15 cellular contexts compared by ENCODE assay signal in genomic region chr2:11340717-11341116, GRCh38. TPM values are rescaled to one million over a fixed set of nuclear protein-coding genes. Genes with fewer than 3 reads are reported as not detected.
DNase-seq lines count a peak whose midpoint lies in the region; ATAC-seq, FAIRE-seq and TF ChIP-seq lines count a peak whose summit lies in the region.
"Had no signal": no experiment of that assay in that cellular context is flagged by ENCODE, and none has a peak within 500 bp of the region (broad histone marks: within the 10 kb centered on the region; RNA-seq: fewer than 3 reads in every experiment).

No MANE protein-coding gene starts in this region.

- peak overlapping the region; percentile 0; the same call in 1 of the 2 replicates for H3K27ac ChIP-seq in DOHH2 (ENCODE audit: low read depth, low read length)
- H3K27ac ChIP-seq in PC-9, result no peak overlapping the region
- peak overlapping the region; percentile 94 for H3K27ac ChIP-seq in HepG2 (ENCODE audit: extremely low read length, insufficient read depth, low read length)
- H3K27ac ChIP-seq in skeletal muscle tissue (ENCODE audit: low read depth, low read length), result peak overlapping the region; percentile 25
- H3K27ac ChIP-seq: C4-2B, foreskin keratinocyte had no signal

- no peak for TF ChIP-seq POLR2A in HepG2 (IDR thresholded peaks at IDR 0.05; ENCODE audit: insufficient read depth in 1 of 2, low read depth in 2 of 2, low read length in 2 of 2)

- H3F3A ChIP-seq in DOHH2 (ENCODE audit: control insufficient read depth, insufficient read depth), result peaks cover 20% of the 10 kb centered on the region
- H3F3A ChIP-seq in PC-9 (ENCODE audit: insufficient read depth, low read depth), result peaks cover 25% of the 10 kb centered on the region

- no peak for TF ChIP-seq CTCF in DOHH2 (IDR thresholded peaks at IDR 0.05; ENCODE audit: low read depth, low read length, poor library complexity, severe bottlenecking)
- no peak for TF ChIP-seq CTCF in PC-9 (conservative IDR thresholded peaks at IDR 0.05)
- TF ChIP-seq CTCF in HepG2 (CRISPR knock-in tag; IDR thresholded peaks at IDR 0.05), result no peak

- H3K27me3 ChIP-seq in DOHH2 (ENCODE audit: control insufficient read depth, low read length), result no peaks in the 10 kb centered on the region
- no peaks in the 10 kb centered on the region for H3K27me3 ChIP-seq in PC-9 (ENCODE audit: insufficient read depth, low read depth)
- H3K27me3 ChIP-seq in HepG2 (ENCODE audit: control insufficient read depth in 1 of 2, insufficient read depth in 2 of 2, low read length in 2 of 2), result no peaks in the 10 kb centered on the region; a peak in 1 of 5 replicates
- H3K27me3 ChIP-seq in skeletal muscle tissue (ENCODE audit: control insufficient read depth in 3 of 3, insufficient read depth in 3 of 3, low read length in 3 of 3), result no peaks in the 10 kb centered on the region
- H3K27me3 ChIP-seq: foreskin keratinocyte, uterus had no signal

- intact Hi-C loops in PC-9 (cut with micrococcal nuclease; ENCODE audit: unreplicated experiment), result loop anchor here (5.0 kb wide), 4 partner anchors 52 to 188 kb away; no protein-coding TSS in a partner anchor
- intact Hi-C loops in HepG2 (cut with micrococcal nuclease; ENCODE audit: unreplicated experiment), result loop anchor here (10.0 kb wide), 1 partner anchor 206 kb away; a partner anchor contains a TSS

- BruUV-seq in PC-9 (replicated peaks; lab: Mats Ljungman, UMichigan) (no TSS peak), HepG2 (replicated peaks; lab: Mats Ljungman, UMichigan) (no TSS peak)

- peaks cover 45% of the 10 kb centered on the region for H3K4me1 ChIP-seq in DOHH2 (ENCODE audit: control insufficient read depth, low read length)
- H3K4me1 ChIP-seq in PC-9 (replicated peaks; ENCODE audit: insufficient read depth), result peaks cover 40% of the 10 kb centered on the region
- peaks cover 49% of the 10 kb centered on the region for H3K4me1 ChIP-seq in HepG2 (ENCODE audit: insufficient read depth, low read length)
- peaks cover 0 to 35% (median 20%) of the 10 kb centered on the region in 3 donors for H3K4me1 ChIP-seq in skeletal muscle tissue (ENCODE audit: control insufficient read depth in 3 of 3, insufficient read depth in 3 of 3, low read length in 3 of 3)
- H3K4me1 ChIP-seq: uterus had no signal

- H4K20me1 ChIP-seq in DOHH2 (ENCODE audit: control insufficient read depth, insufficient read depth, low read depth, low read length), result peaks cover 23% of the 10 kb centered on the region
- H4K20me1 ChIP-seq in PC-9 (ENCODE audit: insufficient read depth), result peaks cover 46% of the 10 kb centered on the region
- peaks cover 80% of the 10 kb centered on the region for H4K20me1 ChIP-seq in HepG2 (ENCODE audit: insufficient read depth, low read length)

- FAIRE-seq in HepG2 (lab: Jason Lieb, UNC), result no peak

- POLR2A ChIA-PET in PC-9 (lab: Charles Lee; ENCODE audit: unreplicated experiment), result no interaction called here
- POLR2A ChIA-PET in HepG2 (lab: Yijun Ruan, JAX), result interaction anchor here (1.0 to 8.4 kb wide), 6 partner anchors 16 to 82 kb away, joined by 3 to 465 read pairs (median 7); no protein-coding TSS in a partner anchor

- WGBS in HepG2 (ENCODE audit: low lambda C conversion rate), result 4% methylated on average over 2 of the region's 2 CpGs

- in situ Hi-C loops in HepG2 (cut with HindIII; ENCODE audit: extremely low pct_ligation_motif_present, low pct_unique_long_range_greater_than_20kb), result loop anchor here (5.0 kb wide), 1 partner anchor 72 kb away; no protein-coding TSS in a partner anchor

- H3K4me2 ChIP-seq in DOHH2 (ENCODE audit: low read length), result peak overlapping the region; percentile 91
- peak overlapping the region; percentile 92 for H3K4me2 ChIP-seq in PC-9
- H3K4me2 ChIP-seq in HepG2 (ENCODE audit: low read depth, low read length), result peak overlapping the region; percentile 86

- H3K9ac ChIP-seq in HepG2 (ENCODE audit: insufficient read depth, low read depth, low read length) (peak overlapping the region; percentile 99), skeletal muscle tissue (ENCODE audit: low read depth in 1 of 3, low read length in 3 of 3) (peak overlapping the region in 1 of 3 donors; percentile 35)

- TF ChIP-seq EP300 in HepG2 (IDR thresholded peaks at IDR 0.05; ENCODE audit: low read depth in 2 of 2, low read length in 2 of 2) (peak in 1 of 2 experiments; percentile 28; a peak in 1 of 4 replicates), HepG2 (CRISPR knock-in tag; IDR thresholded peaks at IDR 0.05; ENCODE audit: borderline replicate concordance) (no peak)

- peak overlapping the region; percentile 62 for H3K4me3 ChIP-seq in DOHH2 (ENCODE audit: low read length)
- peak overlapping the region; percentile 3; the same call in 1 of the 2 replicates for H3K4me3 ChIP-seq in PC-9
- H3K4me3 ChIP-seq in HepG2 (replicated peaks in 1 of 3; ENCODE audit: insufficient read depth in 1 of 3, low read depth in 2 of 3, low read length in 3 of 3), result peak overlapping the region; percentile 72 to 96 (median 86)
- peak overlapping the region in 2 of 3 donors; percentile 34 to 54 for H3K4me3 ChIP-seq in skeletal muscle tissue (ENCODE audit: low read length in 3 of 3)

- CTCF ChIA-PET in PC-9 (lab: Charles Lee), result no interaction called here
- CTCF ChIA-PET in HepG2 (lab: Yijun Ruan, JAX; ENCODE audit: low intra/inter-chr PET ratio, low total read pairs), result no interaction called here

- DNase-seq in PC-9 (no peak), HepG2 (ENCODE audit: low spot score) (no peak), OCI-M2 (lab: John Stamatoyannopoulos, UW; ENCODE audit: unreplicated experiment) (no peak)
- DNase-seq: activated CD4-positive, alpha-beta memory T cell treated with anti-CD3 and anti-CD28 coated beads, Interleukin-2, amount 10 ng/mL, durations not matched to agents 7 days and 5 days; anterior cingulate cortex; foreskin keratinocyte; KG1; NCI-H1436 treated with DMSO at 0.1 percent for 48 hours; posterior cingulate gyrus; uterus had no signal

- H3K36me3 ChIP-seq in DOHH2 (ENCODE audit: control insufficient read depth, low read length), result peaks cover 16% of the 10 kb centered on the region
- no peaks in the 10 kb centered on the region for H3K36me3 ChIP-seq in PC-9 (ENCODE audit: low read depth)
- no peaks in the 10 kb centered on the region; a peak in 1 of 5 replicates for H3K36me3 ChIP-seq in HepG2 (replicated peaks in 1 of 2; ENCODE audit: control insufficient read depth in 1 of 2, insufficient read depth in 2 of 2, low read length in 2 of 2)
- H3K36me3 ChIP-seq in skeletal muscle tissue (ENCODE audit: control insufficient read depth in 3 of 3, insufficient read depth in 3 of 3, low read length in 3 of 3), result no peaks in the 10 kb centered on the region
- H3K36me3 ChIP-seq: uterus had no signal

- no peak overlapping the region for H2AFZ ChIP-seq in PC-9
- no peak overlapping the region for H2AFZ ChIP-seq in HepG2 (ENCODE audit: low read length)

- H3K9me2 ChIP-seq in DOHH2 (replicated peaks; ENCODE audit: control insufficient read depth, low read length), result no peaks in the 10 kb centered on the region
- no peaks in the 10 kb centered on the region for H3K9me2 ChIP-seq in PC-9 (ENCODE audit: insufficient read depth)

- TF ChIP-seq RAD21 in HepG2 (CRISPR knock-in tag; IDR thresholded peaks at IDR 0.05), result no peak

- H3K9me3 ChIP-seq in DOHH2 (ENCODE audit: control insufficient read depth, insufficient read depth, low read length) (no peaks in the 10 kb centered on the region), PC-9 (ENCODE audit: insufficient read depth, low read depth) (no peaks in the 10 kb centered on the region), HepG2 (ENCODE audit: low read length) (no peaks in the 10 kb centered on the region), skeletal muscle tissue (ENCODE audit: control insufficient read depth in 3 of 3, low read length in 3 of 3) (no peaks in the 10 kb centered on the region)
- H3K9me3 ChIP-seq: uterus had no signal

- H3K79me2 ChIP-seq in DOHH2 (ENCODE audit: control insufficient read depth, low read length) (peaks cover 86% of the 10 kb centered on the region), PC-9 (ENCODE audit: low read depth) (peaks cover 83% of the 10 kb centered on the region), HepG2 (ENCODE audit: insufficient read depth, low read length) (peaks cover 93% of the 10 kb centered on the region)

- ATAC-seq in HepG2 (no peak), HG03280 (IDR thresholded peaks at IDR 0.05; ENCODE audit: unreplicated experiment) (no peak), GM18858 (IDR thresholded peaks at IDR 0.05; ENCODE audit: unreplicated experiment) (no peak)
- ATAC-seq: foreskin keratinocyte had no signal

TF ChIP-seq in HepG2, 621 proteins besides CTCF, POLR2A, EP300 and RAD21 (continues in another document):
- TF ChIP-seq HNF4A (CRISPR knock-in tag; IDR thresholded peaks at IDR 0.05), result no peak
- no peak for TF ChIP-seq HHEX (CRISPR knock-in tag; IDR thresholded peaks at IDR 0.05)
- TF ChIP-seq ZNF790 (CRISPR knock-in tag; IDR thresholded peaks at IDR 0.05; ENCODE audit: borderline replicate concordance), result no peak
- TF ChIP-seq ZNF260 (CRISPR knock-in tag; IDR thresholded peaks at IDR 0.05; ENCODE audit: borderline replicate concordance, low read depth), result no peak
- no peak for TF ChIP-seq RBM39 (IDR thresholded peaks at IDR 0.05; ENCODE audit: low read depth, low read length, poor library complexity, severe bottlenecking)

RNA-seq across cellular contexts. Expression of gene ROCK2, which starts 3.7 kb away (rescaled TPM):
- total RNA-seq in PC-9 (2021) (28.5 and 38.0 TPM in 2 replicates), HepG2 (2016; rRNA removed; fragmentation: Illumina TruSeq; extraction: Trizol) (119 and 174 TPM in 2 replicates), skeletal muscle tissue (37.1 TPM)
- 13.0 and 13.5 TPM in 2 replicates for total RNA-seq in HepG2 (2016; cell fraction: cytosol; rRNA removed; fragmentation: Illumina TruSeq; extraction: Trizol; ENCODE audit: low read depth)
- total RNA-seq in HepG2 (2016; cell fraction: insoluble cytoplasmic fraction; rRNA removed; fragmentation: Illumina TruSeq; extraction: Trizol), result 112 and 164 TPM in 2 replicates
- 35.2 and 39.5 TPM in 2 replicates for total RNA-seq in HepG2 (2016; cell fraction: membrane; rRNA removed; fragmentation: Illumina TruSeq; extraction: Trizol)
- 134 and 149 TPM in 2 replicates for total RNA-seq in HepG2 (2016; cell fraction: nucleus; rRNA removed; fragmentation: Illumina TruSeq; extraction: Trizol)
- 31.9 and 38.1 TPM in 2 replicates for polyA plus RNA-seq in HepG2 (2011; rRNA removed)
- 14.6 and 24.9 TPM in 2 replicates for polyA plus RNA-seq in HepG2 (2011; cell fraction: cytosol; rRNA removed)
- polyA plus RNA-seq in HepG2 (2011; cell fraction: nucleus; rRNA removed), result 19.3 and 29.4 TPM in 2 replicates
- polyA plus RNA-seq in HepG2 (2012), result 62.4 and 98.0 TPM in 2 replicates
- 1.6 and 1.8 TPM in 2 replicates for polyA plus RNA-seq in HepG2 (2016; cell fraction: cytosol; fragmentation: Illumina TruSeq; extraction: Trizol; ENCODE audit: low read depth)
- polyA plus RNA-seq in HepG2 (2016; cell fraction: insoluble cytoplasmic fraction; fragmentation: Illumina TruSeq; extraction: Trizol; ENCODE audit: low read depth), result 87.7 and 90.4 TPM in 2 replicates
- 6.9 and 8.4 TPM in 2 replicates for polyA plus RNA-seq in HepG2 (2016; cell fraction: membrane; fragmentation: Illumina TruSeq; extraction: Trizol; ENCODE audit: low read depth)
- polyA plus RNA-seq in HepG2 (2016; cell fraction: nucleus; fragmentation: Illumina TruSeq; extraction: Trizol; ENCODE audit: insufficient read depth, low read depth), result 77.5 and 87.9 TPM in 2 replicates
- polyA minus RNA-seq in HepG2 (2011; rRNA and poly(A)+ RNA removed; ENCODE audit: low replicate concordance), result 17.3 and 25.8 TPM in 2 replicates
- polyA minus RNA-seq in HepG2 (2011; cell fraction: cytosol; rRNA and poly(A)+ RNA removed), result 82.6 and 95.3 TPM in 2 replicates
- polyA minus RNA-seq in HepG2 (2011; cell fraction: nucleus; rRNA and poly(A)+ RNA removed), result 275 and 284 TPM in 2 replicates

Comparison
In these comparisons a context has a peak if more than half of its experiments do, and no peak if none do; other contexts are left out.
1. H3K4me3 ChIP-seq: peak in every context shown above with its lines; median percentile 86 in HepG2; 62 in DOHH2; 44 in skeletal muscle tissue; 3 in PC-9.